Comparison of ENCODE assay signal across 10 cellular contexts in genomic region chr4:102616661-102617060, GRCh38.
DNase-seq lines count a peak whose midpoint lies in the region; ATAC-seq and TF ChIP-seq lines count a peak whose summit lies in the region.
"Had no signal": no experiment of that assay in that cellular context is flagged by ENCODE, and none has a peak within 500 bp of the region (broad histone marks: within the 10 kb centered on the region; RNA-seq: fewer than 3 reads in every experiment).

No MANE protein-coding gene starts in this region.

- ATAC-seq in CD4-positive, alpha-beta T cell (ENCODE audit: poor library complexity), result no peak
- no peak for ATAC-seq in HG02970 (IDR thresholded peaks at IDR 0.05; ENCODE audit: low FRiP score, unreplicated experiment)
- ATAC-seq in HG03571 (IDR thresholded peaks at IDR 0.05; ENCODE audit: unreplicated experiment), result no peak

- TF ChIP-seq CTCF in CD4-positive, alpha-beta T cell (IDR thresholded peaks at IDR 0.05), result no peak

- no peaks in the 10 kb centered on the region for H3K27me3 ChIP-seq in CD4-positive, alpha-beta T cell (ENCODE audit: control insufficient read depth, insufficient read depth, low read length)
- H3K27me3 ChIP-seq: SJSA1 had no signal

- H3K9me3 ChIP-seq in CD4-positive, alpha-beta T cell (ENCODE audit: control insufficient read depth, low read length), result no peaks in the 10 kb centered on the region
- H3K9me3 ChIP-seq: SJSA1 had no signal

- H3K9me3 Mint-ChIP-seq in CD4-positive, alpha-beta T cell, result no peaks in the 10 kb centered on the region

- intact Hi-C loops in CD4-positive, alpha-beta T cell (cut with DNase I, micrococcal nuclease), result no loop called here

- CTCF ChIA-PET in CD4-positive, alpha-beta T cell (lab: Charles Lee), result interaction anchor here (1.1 to 1.7 kb wide), 3 partner anchors 9 to 393 kb away, joined by 4 to 7 read pairs (median 4); no protein-coding TSS in a partner anchor

- H3K27ac ChIP-seq in CD4-positive, alpha-beta T cell (ENCODE audit: low read depth, low read length), result no peak overlapping the region
- H3K27ac ChIP-seq: SJSA1 had no signal

- no peaks in the 10 kb centered on the region for H3K27me3 Mint-ChIP-seq in CD4-positive, alpha-beta T cell

- POLR2A ChIA-PET in CD4-positive, alpha-beta T cell (lab: Charles Lee), result no interaction called here

- no peak for DNase-seq in CD4-positive, alpha-beta T cell
- peak; percentile 70 for DNase-seq in DMS53 treated with DMSO at 0.1 percent for 48 hours (lab: John Stamatoyannopoulos, UW; ENCODE audit: unreplicated experiment)
- DNase-seq in SHP77 (lab: John Stamatoyannopoulos, UW), result peak; percentile 56 to 71
- peak; percentile 89 to 96 for DNase-seq in dermis microvascular lymphatic vessel endothelial cell (ENCODE audit: low read depth in 2 of 2)
- DNase-seq in SW 1271 (lab: John Stamatoyannopoulos, UW), result no peak
- no peak for DNase-seq in NCI-H345 (lab: John Stamatoyannopoulos, UW)
- DNase-seq: NCI-H226 had no signal

- peak overlapping the region; percentile 88 for H3K27ac Mint-ChIP-seq in CD4-positive, alpha-beta T cell

- H3K4me1 Mint-ChIP-seq in CD4-positive, alpha-beta T cell (ENCODE audit: low read depth), result peaks cover 62% of the 10 kb centered on the region

- H3K4me3 Mint-ChIP-seq in CD4-positive, alpha-beta T cell, result no peak overlapping the region

- H3K36me3 Mint-ChIP-seq in CD4-positive, alpha-beta T cell (ENCODE audit: low read depth), result peaks cover 61% of the 10 kb centered on the region

Comparison
In these comparisons a context has a peak if more than half of its experiments do, and no peak if none do; other contexts are left out.
1. DNase-seq: peak in DMS53 treated with DMSO at 0.1 percent for 48 hours (single experiment), SHP77 (2 of 2) and dermis microvascular lymphatic vessel endothelial cell (2 of 2); none in CD4-positive, alpha-beta T cell (0 of 10), SW 1271 (0 of 2) and NCI-H345 (single experiment).